ENCODE assay signal across 26 cellular contexts in the genomic region with DNA sequence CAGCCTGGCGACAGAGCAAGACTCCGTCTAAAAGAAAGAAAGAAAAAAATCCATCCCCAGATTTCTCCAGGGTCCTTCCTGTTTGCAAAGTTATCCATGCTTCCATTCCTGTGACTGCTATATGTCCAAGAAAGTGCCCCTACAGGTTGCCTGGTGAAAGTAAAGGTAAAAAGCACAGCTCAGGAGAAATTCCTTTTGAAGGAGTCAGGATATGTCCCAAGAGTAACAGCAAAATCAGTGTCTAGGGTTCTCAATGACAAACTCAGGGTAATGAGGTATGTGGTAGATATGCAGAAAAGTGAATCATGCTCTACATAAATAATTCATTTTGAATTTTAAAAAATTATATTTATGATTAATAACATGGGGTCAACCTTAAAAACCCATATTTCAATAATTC.
DNase-seq lines count a peak whose midpoint lies in the region; ATAC-seq and TF ChIP-seq lines count a peak whose summit lies in the region.
"Had no signal": no experiment of that assay in that cellular context is flagged by ENCODE, and none has a peak within 500 bp of the region (broad histone marks: within the 10 kb centered on the region; RNA-seq: fewer than 3 reads in every experiment).

No MANE protein-coding gene starts in this region.

- H3K27me3 Mint-ChIP-seq in WTC11 (ENCODE audit: low read depth), result no peaks in the 10 kb centered on the region

- H3K27ac ChIP-seq in IMR-90 (ENCODE audit: insufficient read depth, low read length) (no peak overlapping the region), gastroesophageal sphincter (peak overlapping the region in 3 of 4 donors; percentile 27 to 47 (median 44)), left lung (no peak overlapping the region)
- H3K27ac ChIP-seq: PC-9, SJSA1, thyroid gland, WERI-Rb-1 had no signal

- CTCF ChIA-PET in IMR-90 (lab: Yijun Ruan, JAX) (no interaction called here), WTC11 (lab: Charles Lee) (interaction anchor here (0.6 to 1.5 kb wide), 6 partner anchors 11 to 371 kb away, joined by 3 to 5 read pairs (median 3); no protein-coding TSS in a partner anchor)

- no peaks in the 10 kb centered on the region for H4K20me1 ChIP-seq in IMR-90 (ENCODE audit: insufficient read depth, low read length)

- intact Hi-C loops in IMR-90 (cut with micrococcal nuclease), result no loop called here
- intact Hi-C loops in left lung (cut with DNase I), result no loop called here

- no peak overlapping the region for H4K91ac ChIP-seq in IMR-90 (ENCODE audit: insufficient read depth, low read depth, low read length)

- H2AK5ac ChIP-seq in IMR-90 (ENCODE audit: low read depth, low read length), result 0 out of 2 replicates have a peak overlapping the region, but pooled peaks have one; percentile 43

- no peaks in the 10 kb centered on the region for H3K79me1 ChIP-seq in IMR-90 (ENCODE audit: low read depth in 1 of 2, low read length in 2 of 2)

- in situ Hi-C loops in IMR-90 (cut with MboI; ENCODE audit: low sequenced_read_pairs), result no loop called here

- H2BK15ac ChIP-seq in IMR-90 (ENCODE audit: low read depth, low read length), result no peak overlapping the region; the same call in 2 of the 3 replicates

- no peak overlapping the region for H3K23ac ChIP-seq in IMR-90 (ENCODE audit: low read depth, low read length)

- H3K9me3 Mint-ChIP-seq in WTC11, result no peaks in the 10 kb centered on the region
- H3K9me3 Mint-ChIP-seq: CD8-positive, alpha-beta T cell had no signal

- H2AFZ ChIP-seq in IMR-90 (replicated peaks; ENCODE audit: low read length, poor library complexity), result no peak overlapping the region
- H2AFZ ChIP-seq: PC-9 had no signal

- H3K9me1 ChIP-seq in IMR-90 (ENCODE audit: insufficient read depth, low read length), result no peaks in the 10 kb centered on the region

- dilution Hi-C loops in IMR-90 (cut with HindIII; ENCODE audit: low sequenced_read_pairs, unreplicated experiment), result no loop called here

- H3K27ac Mint-ChIP-seq in WTC11, result no peak overlapping the region
- H3K27ac Mint-ChIP-seq: CD8-positive, alpha-beta T cell; HFFc6 had no signal

- H3K4me1 Mint-ChIP-seq in WTC11, result peaks cover 10% of the 10 kb centered on the region

- TF ChIP-seq RAD21 in IMR-90 (IDR thresholded peaks at IDR 0.05; ENCODE audit: low read length), result no peak

- no peak overlapping the region for H2BK120ac ChIP-seq in IMR-90 (ENCODE audit: low read depth, low read length)

- peaks cover 4% of the 10 kb centered on the region; the same call in 1 of the 2 replicates for H3K36me3 ChIP-seq in IMR-90 (ENCODE audit: control insufficient read depth, insufficient read depth, low read length)
- peaks cover 0 to 10% of the 10 kb centered on the region in 2 donors for H3K36me3 ChIP-seq in gastroesophageal sphincter
- no peaks in the 10 kb centered on the region for H3K36me3 ChIP-seq in left lung
- H3K36me3 ChIP-seq: SJSA1, thyroid gland, WERI-Rb-1 had no signal

- TF ChIP-seq POLR2A in IMR-90 (IDR thresholded peaks at IDR 0.05; ENCODE audit: low read depth, low read length), result no peak
- no peak for TF ChIP-seq POLR2A in gastroesophageal sphincter (IDR thresholded peaks at IDR 0.05)

- H2BK5ac ChIP-seq in IMR-90 (ENCODE audit: low read depth, low read length, poor library complexity, severe bottlenecking), result no peak overlapping the region

- POLR2A ChIA-PET in IMR-90 (lab: Charles Lee; ENCODE audit: unreplicated experiment), result no interaction called here
- POLR2A ChIA-PET in WTC11 (lab: Charles Lee), result no interaction called here

- H3K36me3 Mint-ChIP-seq in WTC11, result peaks cover 15% of the 10 kb centered on the region
- H3K36me3 Mint-ChIP-seq: CD8-positive, alpha-beta T cell had no signal

- no CpG with 5 or more reads among the region's 2 CpGs for WGBS in IMR-90 (ENCODE audit: extremely low coverage in 2 of 2, insufficient read length in 1 of 2), 2 experiments
- WGBS in gastroesophageal sphincter (ENCODE audit: low coverage in 1 of 2), 2 donors, result 100% methylated on average over 2 of the region's 2 CpGs; no CpG with 5 or more reads in 1 of the 2 donors

- no peak overlapping the region for H3K56ac ChIP-seq in IMR-90 (ENCODE audit: extremely low read depth, insufficient read depth, low read length)

- no peak overlapping the region for H2BK20ac ChIP-seq in IMR-90 (ENCODE audit: low read depth, low read length)

- H3K4me3 ChIP-seq in IMR-90 (ENCODE audit: insufficient read depth, low read depth, low read length), result no peak overlapping the region
- H3K4me3 ChIP-seq in gastroesophageal sphincter, result no peak overlapping the region
- no peak overlapping the region for H3K4me3 ChIP-seq in left lung
- H3K4me3 ChIP-seq: PC-9, SJSA1, thyroid gland had no signal

- H3K9ac ChIP-seq in IMR-90 (ENCODE audit: low read depth, low read length), result no peak overlapping the region

- H4K5ac ChIP-seq in IMR-90 (ENCODE audit: low read depth, low read length), result no peak overlapping the region

- H3K4me3 Mint-ChIP-seq in WTC11, result no peak overlapping the region
- H3K4me3 Mint-ChIP-seq: CD8-positive, alpha-beta T cell; HFFc6 had no signal

- H3K9me3 ChIP-seq in IMR-90 (ENCODE audit: control insufficient read depth, insufficient read depth, low read length) (no peaks in the 10 kb centered on the region), gastroesophageal sphincter (no peaks in the 10 kb centered on the region), left lung (no peaks in the 10 kb centered on the region)
- H3K9me3 ChIP-seq: SJSA1, thyroid gland had no signal

- BruUV-seq in IMR-90 (replicated peaks; lab: Mats Ljungman, UMichigan), result no TSS peak

- H3K4me1 ChIP-seq in IMR-90 (ENCODE audit: control insufficient read depth, insufficient read depth, low read length), result no peaks in the 10 kb centered on the region; the same call in 1 of the 2 replicates
- peaks cover 0 to 23% (median 3%) of the 10 kb centered on the region in 3 donors for H3K4me1 ChIP-seq in gastroesophageal sphincter
- no peaks in the 10 kb centered on the region for H3K4me1 ChIP-seq in left lung
- H3K4me1 ChIP-seq: SJSA1 had no signal

- H2AK9ac ChIP-seq in IMR-90 (replicated peaks; ENCODE audit: low read depth, low read length, poor library complexity), result no peak overlapping the region

- TF ChIP-seq CTCF in IMR-90 (conservative IDR thresholded peaks at IDR 0.05; ENCODE audit: low read depth, low read length), result no peak
- TF ChIP-seq CTCF in WTC11 (IDR thresholded peaks at IDR 0.05), result peak; percentile 2; the same call in 1 of the 2 replicates
- no peak for TF ChIP-seq CTCF in gastroesophageal sphincter (IDR thresholded peaks at IDR 0.05)
- TF ChIP-seq CTCF in left lung (IDR thresholded peaks at IDR 0.05), result no peak

- H4K8ac ChIP-seq in IMR-90 (ENCODE audit: low read depth in 2 of 2, low read length in 2 of 2), result 0 out of 4 replicates have a peak overlapping the region, but pooled peaks of 1 of the 2 experiments have one; percentile 32

- H3K14ac ChIP-seq in IMR-90 (replicated peaks; ENCODE audit: low read depth, low read length), result no peak overlapping the region

- DNase-seq in IMR-90 (peak; percentile 62), WTC11 (ENCODE audit: low spot score) (no peak), renal cortical epithelial cell (ENCODE audit: low read depth) (peak; percentile 71), NCI-H2081 (lab: John Stamatoyannopoulos, UW) (no peak), left lung (no peak)
- DNase-seq: activated CD4-positive, alpha-beta T cell treated with anti-CD3 and anti-CD28 coated beads, Interleukin-2, amount 50 U/mL, for 4 hours; activated effector memory CD4-positive, alpha-beta T cell treated with anti-CD3 and anti-CD28 coated beads, Interleukin-2, amount 50 U/mL, for 16 hours; amniotic stem cell; caudate nucleus; CD8-positive, alpha-beta T cell; DMS79; glutamatergic neuron; HFFc6; NCI-H345; NCI-H82; PC-9; small intestine; stimulated activated CD4-positive, alpha-beta T cell treated with anti-CD3 and anti-CD28 coated beads, Interleukin-2, amount 100 ng/mL, for 48 hours; stimulated activated naive CD8-positive, alpha-beta T cell treated with anti-CD3 and anti-CD28 coated beads, Interleukin-15, Interleukin-2, amounts not matched to agents 100 U/mL and 50 U/mL, for 24 hours; T-helper 2 cell; thyroid gland; WERI-Rb-1 had no signal

- no peak for TF ChIP-seq EP300 in gastroesophageal sphincter (IDR thresholded peaks at IDR 0.05)

- peak overlapping the region; percentile 70; the same call in 1 of the 2 replicates for H3K4ac ChIP-seq in IMR-90 (ENCODE audit: low read depth, low read length)

- no peaks in the 10 kb centered on the region for H3K27me3 ChIP-seq in IMR-90 (ENCODE audit: control insufficient read depth, insufficient read depth, low read length)
- H3K27me3 ChIP-seq in gastroesophageal sphincter, result no peaks in the 10 kb centered on the region
- H3K27me3 ChIP-seq in left lung, result no peaks in the 10 kb centered on the region
- H3K27me3 ChIP-seq: SJSA1, thyroid gland had no signal

- no peak overlapping the region for H3K4me2 ChIP-seq in IMR-90 (ENCODE audit: low read depth, low read length)
- H3K4me2 ChIP-seq: PC-9 had no signal

- H3K18ac ChIP-seq in IMR-90 (ENCODE audit: low read depth, low read length), result no peak overlapping the region

- ATAC-seq in IMR-90 (ENCODE audit: low read depth) (peak; percentile 24; the same call in 1 of the 2 replicates), WTC11 (peak; percentile 62; the same call in 1 of the 2 replicates), gastroesophageal sphincter (no peak), GM21381 (IDR thresholded peaks at IDR 0.05; ENCODE audit: unreplicated experiment) (no peak), left lung (no peak)
- ATAC-seq: CD8-positive, alpha-beta T cell; HepG2; stimulated activated naive CD8-positive, alpha-beta T cell treated with anti-CD3 and anti-CD28 coated beads, Interleukin-15, Interleukin-2, amounts not matched to agents 100 U/mL and 50 U/mL, for 24 hours had no signal

TF ChIP-seq in IMR-90, 13 proteins besides CTCF, POLR2A, EP300 and RAD21:
- TF ChIP-seq CEBPB (IDR thresholded peaks at IDR 0.05; ENCODE audit: low read depth, low read length) (peak; percentile 66; the same call in 1 of the 2 replicates), FOS (IDR thresholded peaks at IDR 0.05; ENCODE audit: low read depth, low read length) (no peak)

TF ChIP-seq in WTC11, 78 proteins besides CTCF, POLR2A, EP300 and RAD21 (continues in another document):
- TF ChIP-seq ELF4 (CRISPR knock-in tag; IDR thresholded peaks at IDR 0.05; ENCODE audit: low read depth) (no peak), NFATC4 (CRISPR knock-in tag; IDR thresholded peaks at IDR 0.05) (no peak)
- TF ChIP-seq, protein P1, sequence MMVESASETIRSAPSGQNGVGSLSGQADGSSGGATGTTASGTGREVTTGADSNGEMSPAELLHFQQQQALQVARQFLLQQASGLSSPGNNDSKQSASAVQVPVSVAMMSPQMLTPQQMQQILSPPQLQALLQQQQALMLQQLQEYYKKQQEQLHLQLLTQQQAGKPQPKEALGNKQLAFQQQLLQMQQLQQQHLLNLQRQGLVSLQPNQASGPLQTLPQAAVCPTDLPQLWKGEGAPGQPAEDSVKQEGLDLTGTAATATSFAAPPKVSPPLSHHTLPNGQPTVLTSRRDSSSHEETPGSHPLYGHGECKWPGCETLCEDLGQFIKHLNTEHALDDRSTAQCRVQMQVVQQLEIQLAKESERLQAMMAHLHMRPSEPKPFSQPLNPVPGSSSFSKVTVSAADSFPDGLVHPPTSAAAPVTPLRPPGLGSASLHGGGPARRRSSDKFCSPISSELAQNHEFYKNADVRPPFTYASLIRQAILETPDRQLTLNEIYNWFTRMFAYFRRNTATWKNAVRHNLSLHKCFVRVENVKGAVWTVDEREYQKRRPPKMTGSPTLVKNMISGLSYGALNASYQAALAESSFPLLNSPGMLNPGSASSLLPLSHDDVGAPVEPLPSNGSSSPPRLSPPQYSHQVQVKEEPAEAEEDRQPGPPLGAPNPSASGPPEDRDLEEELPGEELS (CRISPR knock-in tag; IDR thresholded peaks at IDR 0.05), result no peak

Comparison
In these comparisons a context has a peak if more than half of its experiments do, and no peak if none do; other contexts are left out.
1. ATAC-seq: peak in IMR-90 (single experiment) and WTC11 (single experiment); none in gastroesophageal sphincter (single experiment), GM21381 (single experiment) and left lung (single experiment).
2. DNase-seq: peak in IMR-90 (single experiment) and renal cortical epithelial cell (single experiment); none in WTC11 (single experiment), NCI-H2081 (0 of 2) and left lung (0 of 2).
3. H3K27ac ChIP-seq: peak in gastroesophageal sphincter (3 of 4); none in IMR-90 (single experiment) and left lung (0 of 2).